Comparison of ENCODE assay signal across 32 cellular contexts in the genomic region with DNA sequence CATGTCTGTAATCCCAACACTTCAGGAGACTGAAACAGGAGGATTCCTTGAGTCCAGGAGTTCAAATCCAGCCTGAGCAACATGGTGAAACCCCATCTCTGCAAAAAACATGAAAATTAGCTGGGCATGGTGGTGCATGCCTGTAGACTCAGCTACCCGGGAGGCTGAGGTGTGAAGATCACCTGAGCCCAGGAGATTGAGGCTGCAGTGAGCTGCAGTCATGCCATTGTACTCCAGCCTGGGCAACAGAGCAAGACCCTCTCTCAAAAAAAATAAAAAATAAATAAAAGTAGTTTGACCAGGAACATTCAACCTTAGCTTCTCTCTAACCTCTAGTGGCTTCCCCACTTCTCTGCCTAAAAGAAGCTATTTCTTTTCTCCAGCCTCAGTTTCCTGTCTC.
"Had no signal": no experiment of that assay in that cellular context is flagged by ENCODE, and none has a peak within 500 bp of the region (broad histone marks: within the 10 kb centered on the region; RNA-seq: fewer than 3 reads in every experiment).

No MANE protein-coding gene starts in this region.

- H3K27me3 Mint-ChIP-seq: progenitor cell of endocrine pancreas had no signal

- FAIRE-seq: endometrium, frontal cortex, keratinocyte, TTC549 had no signal

- H3K36me3 ChIP-seq: adrenal gland, brain microvascular endothelial cell, esophagus squamous epithelium, neutrophil, tibial nerve had no signal

- H3K27me3 ChIP-seq: adrenal gland, brain microvascular endothelial cell, esophagus squamous epithelium, hepatocyte, tibial nerve had no signal

- H3K4me3 Mint-ChIP-seq: activated naive CD8-positive, alpha-beta T cell treated with anti-CD3 and anti-CD28 coated beads for 36 hours; mesothelial cell of epicardium; naive B cell; nephron progenitor cell; stimulated activated naive B cell treated with anti-CD40 and anti-IgM and Interleukin-4, amounts not matched to agents 10 μg/mL and 1 μg/mL and 100 μg/mL, for 72 hours; T-helper 1 cell treated with Interleukin-12 subunit alpha and Interleukin-12 subunit beta and Interleukin-4 antibody, amounts not matched to agents 30 μg/mL and 1 μg/mL, for 36 hours had no signal

- H3K4me1 Mint-ChIP-seq: activated naive CD8-positive, alpha-beta T cell treated with anti-CD3 and anti-CD28 coated beads for 36 hours had no signal

- H3K9me3 Mint-ChIP-seq: mesothelial cell of epicardium; T-helper 1 cell treated with Interleukin-12 subunit alpha and Interleukin-12 subunit beta and Interleukin-4 antibody, amounts not matched to agents 30 μg/mL and 1 μg/mL, for 36 hours had no signal

- H2AFZ ChIP-seq: hepatocyte had no signal

- ATAC-seq: activated CD4-positive, CD25-positive, alpha-beta regulatory T cell treated with anti-CD3 and anti-CD28 coated beads, Interleukin-2, amount 50 U/mL, for 24 hours; stimulated activated naive B cell treated with anti-CD40 and anti-IgM and Interleukin-4, amounts not matched to agents 10 μg/mL and 1 μg/mL and 100 μg/mL, for 72 hours had no signal

- H3K27ac ChIP-seq: adrenal gland, brain microvascular endothelial cell, epithelial cell of prostate, esophagus squamous epithelium, hepatocyte, neutrophil, tibial nerve, VCaP had no signal

- DNase-seq: activated CD4-positive, alpha-beta T cell treated with anti-CD3 and anti-CD28 coated beads for 48 hours; activated CD4-positive, alpha-beta T cell treated with anti-CD3 and anti-CD28 coated beads, Interleukin-2, amount 50 U/mL, for 48 hours; activated CD8-positive, alpha-beta memory T cell treated with anti-CD3 and anti-CD28 coated beads for 24 hours; activated effector memory CD4-positive, alpha-beta T cell treated with Interleukin-2 at 50 U/mL for 16 hours; activated naive CD4-positive, alpha-beta T cell treated with Interleukin-2 at 50 U/mL for 16 hours; activated naive CD8-positive, alpha-beta T cell treated with anti-CD3 and anti-CD28 coated beads for 36 hours; adrenal gland; effector CD8-positive, alpha-beta T cell; esophagus squamous epithelium; left cardiac atrium; mammary epithelial cell; naive B cell; nephron progenitor cell; retina; stimulated activated CD4-positive, alpha-beta T cell treated with anti-CD3 and anti-CD28 coated beads, Interleukin-15, amount 100 ng/mL, for 24 hours; stimulated activated CD4-positive, alpha-beta T cell treated with anti-CD3 and anti-CD28 coated beads, Interleukin-2, amount 100 ng/mL, for 24 hours; stimulated activated naive B cell treated with anti-CD40 and anti-IgM and Interleukin-4, amounts not matched to agents 10 μg/mL and 1 μg/mL and 100 μg/mL, for 72 hours; T-helper 9 cell had no signal

- H3K9me3 ChIP-seq: adrenal gland, esophagus squamous epithelium, neutrophil had no signal

- H3K27ac Mint-ChIP-seq: activated naive CD8-positive, alpha-beta T cell treated with anti-CD3 and anti-CD28 coated beads for 36 hours; T-helper 1 cell treated with Interleukin-12 subunit alpha and Interleukin-12 subunit beta and Interleukin-4 antibody, amounts not matched to agents 30 μg/mL and 1 μg/mL, for 36 hours had no signal

- H3K4me3 ChIP-seq: adrenal gland, esophagus squamous epithelium, hepatocyte, tibial nerve had no signal

- H3K36me3 Mint-ChIP-seq: activated naive CD8-positive, alpha-beta T cell treated with anti-CD3 and anti-CD28 coated beads for 36 hours; naive B cell had no signal
